ENCODE assay signal across 8 cellular contexts in genomic region chr9:75238311-75238976, GRCh38.
DNase-seq lines count a peak whose midpoint lies in the region; TF ChIP-seq lines count a peak whose summit lies in the region.

No MANE protein-coding gene starts in this region.

- WGBS in transverse colon (ENCODE audit: low coverage in 1 of 2), 2 donors, result 39 to 60% methylated on average over 1 to 11 of the region's 11 CpGs

- H3K27ac ChIP-seq in HEK293 (ENCODE audit: extremely low read depth, low read depth, low read length), result no peak overlapping the region
- no peak overlapping the region for H3K27ac ChIP-seq in transverse colon

- no peaks in the 10 kb centered on the region for H3K36me3 ChIP-seq in HEK293 (ENCODE audit: control insufficient read depth in 2 of 2, insufficient read depth in 1 of 2, low read length in 2 of 2)
- H3K36me3 ChIP-seq in transverse colon, result no peaks in the 10 kb centered on the region

- DNase-seq in AG09319 (ENCODE audit: extremely low read depth, low read depth) (peak; percentile 29), GM12865 (ENCODE audit: low read depth) (peak; percentile 63), dermis microvascular lymphatic vessel endothelial cell (ENCODE audit: low read depth in 2 of 2) (peak; percentile 64 to 72), midbrain (lab: John Stamatoyannopoulos, UW) (peak; percentile 20), transverse colon (peak; percentile 48)
- peak; percentile 8 for DNase-seq in T-helper 2 cell treated with Interferon-gamma antibody and Interleukin-4, amounts not matched to agents 5 μg/mL and 100 μg/mL, for 36 hours (ENCODE audit: low spot score)

- TF ChIP-seq CTCF in AG09319 (IDR thresholded peaks at IDR 0.05; ENCODE audit: low read depth, low read length) (peak; percentile 58), GM12865 (IDR thresholded peaks at IDR 0.05; ENCODE audit: insufficient read depth, low read depth, low read length, missing control alignments) (peak; percentile 51), HEK293 (tag by site-specific recombination; IDR thresholded peaks at IDR 0.05) (no peak), LNCAP (IDR thresholded peaks at IDR 0.05) (peak; percentile 67), transverse colon (IDR thresholded peaks at IDR 0.05) (peak; percentile 54 to 90 (median 75))

- no peak overlapping the region for H3K27ac Mint-ChIP-seq in T-helper 2 cell treated with Interferon-gamma antibody and Interleukin-4, amounts not matched to agents 5 μg/mL and 100 μg/mL, for 36 hours

- no peak for TF ChIP-seq POLR2A in transverse colon (IDR thresholded peaks at IDR 0.05)

- H3K4me3 ChIP-seq in GM12865 (ENCODE audit: low read depth, low read length), result no peak overlapping the region
- H3K4me3 ChIP-seq in HEK293 (ENCODE audit: low read depth, low read length), result no peak overlapping the region
- H3K4me3 ChIP-seq in transverse colon, result no peak overlapping the region

- intact Hi-C loops in transverse colon (cut with DNase I; ENCODE audit: low total_unique reads), result no loop called here

- CTCF ChIA-PET in HEK293 (lab: Yijun Ruan, JAX), result interaction anchor here (0.5 to 3.3 kb wide), 26 partner anchors 9 to 1342 kb away, joined by 3 to 20 read pairs (median 4); no protein-coding TSS in a partner anchor

- H3K4me1 Mint-ChIP-seq in T-helper 2 cell treated with Interferon-gamma antibody and Interleukin-4, amounts not matched to agents 5 μg/mL and 100 μg/mL, for 36 hours (ENCODE audit: low read depth), result no peaks in the 10 kb centered on the region

- POLR2A ChIA-PET in HEK293 (lab: Yijun Ruan, JAX), result no interaction called here

- in situ Hi-C loops in transverse colon (cut with MboI; ENCODE audit: low pct_ligation_motif_present in 1 of 4, low pct_unique_long_range_greater_than_20kb in 1 of 4, low sequenced_read_pairs in 3 of 4), result loop anchor here in 1 of 4 donors (5.0 kb wide), 1 partner anchor 36 kb away; no protein-coding TSS in a partner anchor

- H3K36me3 Mint-ChIP-seq in T-helper 2 cell treated with Interferon-gamma antibody and Interleukin-4, amounts not matched to agents 5 μg/mL and 100 μg/mL, for 36 hours (ENCODE audit: low read depth), result no peaks in the 10 kb centered on the region

- H3K27me3 ChIP-seq in transverse colon, result no peaks in the 10 kb centered on the region

- H3K9me3 ChIP-seq in HEK293 (ENCODE audit: control insufficient read depth, insufficient read depth, low read depth, low read length) (no peaks in the 10 kb centered on the region), transverse colon (no peaks in the 10 kb centered on the region)

- no peaks in the 10 kb centered on the region for H3K27me3 Mint-ChIP-seq in T-helper 2 cell treated with Interferon-gamma antibody and Interleukin-4, amounts not matched to agents 5 μg/mL and 100 μg/mL, for 36 hours (ENCODE audit: low read depth)

- no peak for TF ChIP-seq EP300 in transverse colon (IDR thresholded peaks at IDR 0.05; ENCODE audit: low read depth)

- H3K4me1 ChIP-seq in HEK293 (ENCODE audit: control insufficient read depth, insufficient read depth, low read length), result no peaks in the 10 kb centered on the region
- no peaks in the 10 kb centered on the region for H3K4me1 ChIP-seq in transverse colon

- H3K4me3 Mint-ChIP-seq in T-helper 2 cell treated with Interferon-gamma antibody and Interleukin-4, amounts not matched to agents 5 μg/mL and 100 μg/mL, for 36 hours, result no peak overlapping the region

- peaks cover 6% of the 10 kb centered on the region for H3K9me3 Mint-ChIP-seq in T-helper 2 cell treated with Interferon-gamma antibody and Interleukin-4, amounts not matched to agents 5 μg/mL and 100 μg/mL, for 36 hours

TF ChIP-seq in HEK293, 187 proteins besides CTCF, POLR2A, EP300 and RAD21:
- TF ChIP-seq ZNF654 (tag by site-specific recombination; IDR thresholded peaks at IDR 0.05; ENCODE audit: low read depth) (peak; percentile 71), MEIS1 (CRISPR knock-in tag; IDR thresholded peaks at IDR 0.05; ENCODE audit: borderline replicate concordance) (no peak)

Comparison
In these comparisons a context has a peak if more than half of its experiments do, and no peak if none do; other contexts are left out.
1. DNase-seq: peak in every context shown above with its lines; median percentile 68 in dermis microvascular lymphatic vessel endothelial cell; 63 in GM12865; 48 in transverse colon; 29 in AG09319; 20 in midbrain; 8 in T-helper 2 cell treated with Interferon-gamma antibody and Interleukin-4, amounts not matched to agents 5 μg/mL and 100 μg/mL, for 36 hours.